ENCODE assay signal across 8 cellular contexts in genomic region chr10:102710604-102711003, GRCh38. TPM values are rescaled to one million over a fixed set of nuclear protein-coding genes. Genes with fewer than 3 reads are reported as not detected.
DNase-seq lines count a peak whose midpoint lies in the region; ATAC-seq, FAIRE-seq and TF ChIP-seq lines count a peak whose summit lies in the region.
"Had no signal": no experiment of that assay in that cellular context is flagged by ENCODE, and none has a peak within 500 bp of the region (broad histone marks: within the 10 kb centered on the region; RNA-seq: fewer than 3 reads in every experiment).

No MANE protein-coding gene starts in this region.

- RAD21 ChIA-PET in GM12878 (lab: Charles Lee; ENCODE audit: unreplicated experiment), result interaction anchor here (0.9 to 9.6 kb wide), 11 partner anchors 9 to 208 kb away, joined by 3 to 140 read pairs (median 4); partner anchors contain the start of genes ACTR1A, TRIM8 and WBP1L

- H3K27me3 ChIP-seq in GM12878 (replicated peaks in 1 of 2; ENCODE audit: control insufficient read depth in 2 of 2, insufficient read depth in 2 of 2, low read length in 1 of 2), result no peaks in the 10 kb centered on the region
- H3K27me3 ChIP-seq in neural progenitor cell, result no peaks in the 10 kb centered on the region
- H3K27me3 ChIP-seq in gastroesophageal sphincter, result no peaks in the 10 kb centered on the region

- POLR2A ChIA-PET in GM12878 (lab: Charles Lee), result interaction anchor here (0.6 to 5.8 kb wide), 9 partner anchors 9 to 97 kb away, joined by 3 to 73 read pairs (median 19); partner anchors contain the start of gene WBP1L

- peaks cover 12% of the 10 kb centered on the region for H3K4me1 ChIP-seq in GM12878 (ENCODE audit: control insufficient read depth, insufficient read depth, low read length)
- H3K4me1 ChIP-seq in neural progenitor cell, result peaks cover 26% of the 10 kb centered on the region
- peaks cover 0 to 42% (median 6%) of the 10 kb centered on the region in 3 donors for H3K4me1 ChIP-seq in gastroesophageal sphincter

- no peaks in the 10 kb centered on the region for H4K20me1 ChIP-seq in GM12878 (ENCODE audit: control insufficient read depth, insufficient read depth)
- peaks cover 35% of the 10 kb centered on the region for H4K20me1 ChIP-seq in neural progenitor cell (ENCODE audit: low read depth)

- WGBS in GM12878 (ENCODE audit: insufficient coverage, insufficient replicate concordance, low lambda C conversion rate, missing lambda C conversion rate), result 3% methylated on average over 4 of the region's 4 CpGs
- WGBS in gastroesophageal sphincter (ENCODE audit: low coverage in 1 of 2), 2 donors, result 28% methylated on average over 4 of the region's 4 CpGs

- H3K36me3 ChIP-seq in KOPT-K1 (ENCODE audit: insufficient read depth, low read length) (no peaks in the 10 kb centered on the region), GM12878 (ENCODE audit: control insufficient read depth in 2 of 2, insufficient read depth in 2 of 2, low read length in 1 of 2) (no peaks in the 10 kb centered on the region), neural progenitor cell (no peaks in the 10 kb centered on the region), gastroesophageal sphincter (no peaks in the 10 kb centered on the region)

- TF ChIP-seq RAD21 in GM12878 (IDR thresholded peaks at IDR 0.05; ENCODE audit: insufficient read depth, low read depth, low read length), result no peak

- peak; percentile 0; the same call in 1 of the 3 replicates for ATAC-seq in GM12878
- no peak for ATAC-seq in gastroesophageal sphincter
- ATAC-seq in HG02763 (IDR thresholded peaks at IDR 0.05; ENCODE audit: unreplicated experiment), result no peak

- BruUV-seq in GM12878 (replicated peaks; lab: Mats Ljungman, UMichigan), result no TSS peak

- H3K4me3 ChIP-seq in GM12878, result peak overlapping the region; percentile 55; the same call in 1 of the 2 replicates
- H3K4me3 ChIP-seq in neural progenitor cell, result no peak overlapping the region
- no peak overlapping the region for H3K4me3 ChIP-seq in gastroesophageal sphincter

- H3K4me3 Mint-ChIP-seq in neural progenitor cell, result peak overlapping the region; percentile 3
- H3K4me3 Mint-ChIP-seq: nephron progenitor cell had no signal

- H3K4me2 ChIP-seq in GM12878 (ENCODE audit: control insufficient read depth, insufficient read depth) (peak overlapping the region; percentile 51), neural progenitor cell (no peak overlapping the region)

- H3K27ac ChIP-seq in KOPT-K1 (ENCODE audit: low read depth, low read length, poor library complexity, severe bottlenecking), result peak overlapping the region; percentile 6
- peak overlapping the region; percentile 88 for H3K27ac ChIP-seq in GM12878 (ENCODE audit: control insufficient read depth, insufficient read depth)
- no peak overlapping the region for H3K27ac ChIP-seq in neural progenitor cell
- no peak overlapping the region for H3K27ac ChIP-seq in gastroesophageal sphincter

- TF ChIP-seq CTCF in GM12878 (IDR thresholded peaks at IDR 0.05 in 2 of 3, conservative IDR thresholded peaks at IDR 0.05 in 1 of 3; ENCODE audit: control insufficient read depth in 2 of 3, extremely low read depth in 1 of 3, insufficient read depth in 1 of 3, low read depth in 3 of 3, low read length in 3 of 3) (no peak), neural progenitor cell (IDR thresholded peaks at IDR 0.05) (no peak), gastroesophageal sphincter (IDR thresholded peaks at IDR 0.05) (peak in 1 of 4 experiments; percentile 12)

- peak; percentile 65 for FAIRE-seq in GM12878 (lab: Jason Lieb, UNC)

- H3K9me3 Mint-ChIP-seq in neural progenitor cell, result no peaks in the 10 kb centered on the region
- H3K9me3 Mint-ChIP-seq: nephron progenitor cell had no signal

- H3K27ac Mint-ChIP-seq in neural progenitor cell, result peak overlapping the region; percentile 57
- H3K27ac Mint-ChIP-seq: nephron progenitor cell had no signal

- SMC1A ChIA-PET in GM12878 (lab: Charles Lee; ENCODE audit: uncharacterized antibody, unreplicated experiment), result interaction anchor here (0.6 to 9.5 kb wide), 12 partner anchors 9 to 191 kb away, joined by 3 to 140 read pairs (median 6); partner anchors contain the start of genes TRIM8 and WBP1L

- H3K79me2 ChIP-seq in GM12878 (ENCODE audit: control insufficient read depth, insufficient read depth, low read length) (peaks cover 63% of the 10 kb centered on the region), neural progenitor cell (ENCODE audit: low read depth) (peaks cover 91% of the 10 kb centered on the region)

- in situ Hi-C loops in GM12878 (cut with MboI), result no loop called here

- H3K36me3 Mint-ChIP-seq in neural progenitor cell, result no peaks in the 10 kb centered on the region

- intact Hi-C loops in GM12878 (cut with micrococcal nuclease; ENCODE audit: unreplicated experiment), result loop anchor here (5.0 to 10.0 kb wide), 2 partner anchors 206 to 278 kb away; partner anchors contain the start of genes ACTR1A, CUEDC2 and SUFU

- CTCF ChIA-PET in GM12878 (lab: Yijun Ruan, JAX), result interaction anchor here (0.5 to 8.5 kb wide), 14 partner anchors 9 to 1202 kb away, joined by 3 to 114 read pairs (median 4); partner anchors contain the start of gene CNNM2

- no peak for TF ChIP-seq EP300 in GM12878 (IDR thresholded peaks at IDR 0.05; ENCODE audit: borderline replicate concordance in 1 of 2, control insufficient read depth in 1 of 2, low read depth in 2 of 2, low read length in 2 of 2)
- no peak for TF ChIP-seq EP300 in gastroesophageal sphincter (IDR thresholded peaks at IDR 0.05)

- H3F3A ChIP-seq in neural progenitor cell (ENCODE audit: low read depth), result peaks cover 19% of the 10 kb centered on the region

- peak overlapping the region; percentile 53 for H3K9ac ChIP-seq in GM12878 (ENCODE audit: control insufficient read depth, insufficient read depth, low read length)
- H3K9ac ChIP-seq in neural progenitor cell, result no peak overlapping the region

- H3K4me1 Mint-ChIP-seq in neural progenitor cell, result peaks cover 37% of the 10 kb centered on the region

- no peaks in the 10 kb centered on the region for H3K9me3 ChIP-seq in KOPT-K1 (ENCODE audit: insufficient read depth, low read length, poor library complexity, severe bottlenecking)
- no peaks in the 10 kb centered on the region for H3K9me3 ChIP-seq in GM12878 (replicated peaks; ENCODE audit: control insufficient read depth, insufficient read depth, low read length)
- H3K9me3 ChIP-seq in neural progenitor cell (ENCODE audit: low read depth), result no peaks in the 10 kb centered on the region
- H3K9me3 ChIP-seq in gastroesophageal sphincter, result no peaks in the 10 kb centered on the region

- no peaks in the 10 kb centered on the region for H3K27me3 Mint-ChIP-seq in neural progenitor cell (ENCODE audit: insufficient read depth, low read depth)

- H2AFZ ChIP-seq in GM12878 (ENCODE audit: control insufficient read depth, low read depth, low read length) (peak overlapping the region; percentile 63), neural progenitor cell (replicated peaks) (no peak overlapping the region)

- DNase-seq in EH (ENCODE audit: low read depth) (peak; percentile 88), GM12878 (ENCODE audit: low read depth, low spot score) (no peak), neural progenitor cell (ENCODE audit: low spot score) (no peak), HuH-7.5 (ENCODE audit: low spot score) (no peak)
- DNase-seq: nephron progenitor cell had no signal

- TF ChIP-seq POLR2A in GM12878 (IDR thresholded peaks at IDR 0.05; ENCODE audit: low read depth, low read length) (no peak), gastroesophageal sphincter (IDR thresholded peaks at IDR 0.05) (no peak)

RNA-seq across cellular contexts. Expression of gene ARL3, which starts 3.6 kb away (rescaled TPM):
- 4.6 and 5.9 TPM in 2 replicates for total RNA-seq in GM12878 (2013; cell fraction: nucleolus; rRNA removed)
- total RNA-seq in GM12878 (2014; rRNA removed) (4.9 and 6.2 TPM in 2 replicates), GM12878 (2014; rRNA removed; fragmentation: Illumina TruSeq; extraction: Trizol) (6.6 and 7.2 TPM in 2 replicates), GM12878 (2021) (7.7 TPM in 2 replicates), neural progenitor cell (ENCODE audit: low replicate concordance) (20.8 and 29.7 TPM in 2 replicates), gastroesophageal sphincter (1 to 10 TPM; 7.1 to 9.8 (median 9.1) TPM)
- polyA plus RNA-seq in GM12878 (2011; ENCODE audit: low read depth), result 7.7 TPM
- polyA plus RNA-seq in GM12878 (2011; rRNA removed) (11.3 and 14.0 TPM in 2 replicates), GM12878 (2014; fragmentation: Illumina TruSeq; extraction: Trizol) (10.6 and 13.7 TPM in 2 replicates), GM12878 (2014; fragmentation: Nextera tagmentation; extraction: Ambion mirVana) (10 to 100 TPM; 21.0 to 26.1 TPM), GM12878 (2014; rRNA removed) (8.5 and 9.7 TPM in 2 replicates), GM12878 (2016; fragmentation: Nextera tagmentation; extraction: Ambion mirVana) (10 to 100 TPM; 21.9 to 22.2 TPM)
- 5.5 and 5.8 TPM in 2 replicates for polyA plus RNA-seq in GM12878 (2011; cell fraction: cytosol; rRNA removed)
- polyA plus RNA-seq in GM12878 (2011; cell fraction: nucleus; rRNA removed), result 4.3 and 5.0 TPM in 2 replicates
- 8.5 and 8.9 TPM in 2 replicates for polyA plus RNA-seq in GM12878 (2012)
- polyA minus RNA-seq in GM12878 (2011; rRNA and poly(A)+ RNA removed), result 4.1 and 5.1 TPM in 2 replicates
- 1.9 and 2.3 TPM in 2 replicates for polyA minus RNA-seq in GM12878 (2011; cell fraction: cytosol; rRNA and poly(A)+ RNA removed)
- polyA minus RNA-seq in GM12878 (2011; cell fraction: nucleus; rRNA and poly(A)+ RNA removed), result 1.5 and 3.3 TPM in 2 replicates

RNA-seq across cellular contexts. Expression of gene SFXN2, which starts 3.8 kb away (rescaled TPM):
- 38.8 and 43.9 TPM in 2 replicates for total RNA-seq in GM12878 (2013; cell fraction: nucleolus; rRNA removed)
- total RNA-seq in GM12878 (2014; rRNA removed) (11.9 and 13.8 TPM in 2 replicates), GM12878 (2014; rRNA removed; fragmentation: Illumina TruSeq; extraction: Trizol) (14.9 and 17.5 TPM in 2 replicates), GM12878 (2021) (16.8 and 22.1 TPM in 2 replicates), neural progenitor cell (ENCODE audit: low replicate concordance) (6.4 and 15.5 TPM in 2 replicates), gastroesophageal sphincter (1 to 10 TPM in 2 of 4 donors, under 1 TPM in 2; 0.45 to 3.2 (median 1.2) TPM)
- 7.3 TPM for polyA plus RNA-seq in GM12878 (2011; ENCODE audit: low read depth)
- polyA plus RNA-seq in GM12878 (2011; rRNA removed) (16.3 and 21.6 TPM in 2 replicates), GM12878 (2014; fragmentation: Illumina TruSeq; extraction: Trizol) (16.1 and 19.5 TPM in 2 replicates), GM12878 (2014; fragmentation: Nextera tagmentation; extraction: Ambion mirVana) (1 to 10 TPM; 8.8 to 9.6 TPM), GM12878 (2014; rRNA removed) (17.2 and 22.5 TPM in 2 replicates), GM12878 (2016; fragmentation: Nextera tagmentation; extraction: Ambion mirVana) (10 to 100 TPM; 19.9 to 20.5 TPM)
- 23.8 and 25.9 TPM in 2 replicates for polyA plus RNA-seq in GM12878 (2011; cell fraction: cytosol; rRNA removed)
- 33.6 and 41.0 TPM in 2 replicates for polyA plus RNA-seq in GM12878 (2011; cell fraction: nucleus; rRNA removed)
- 7.6 and 8.9 TPM in 2 replicates for polyA plus RNA-seq in GM12878 (2012)
- polyA minus RNA-seq in GM12878 (2011; rRNA and poly(A)+ RNA removed), result 25.4 and 31.7 TPM in 2 replicates
- polyA minus RNA-seq in GM12878 (2011; cell fraction: cytosol; rRNA and poly(A)+ RNA removed), result 8.3 and 11.5 TPM in 2 replicates
- 20.9 and 40.1 TPM in 2 replicates for polyA minus RNA-seq in GM12878 (2011; cell fraction: nucleus; rRNA and poly(A)+ RNA removed)

RNA-seq across cellular contexts. Expression of gene WBP1L, which starts 33.1 kb away (rescaled TPM):
- total RNA-seq in GM12878 (2013; cell fraction: nucleolus; rRNA removed), result 15.7 and 16.8 TPM in 2 replicates
- total RNA-seq in GM12878 (2014; rRNA removed) (12.7 and 18.8 TPM in 2 replicates), GM12878 (2014; rRNA removed; fragmentation: Illumina TruSeq; extraction: Trizol) (10.3 and 10.5 TPM in 2 replicates), GM12878 (2021) (16.9 and 19.8 TPM in 2 replicates), neural progenitor cell (ENCODE audit: low replicate concordance) (21.1 and 29.3 TPM in 2 replicates), gastroesophageal sphincter (100 to 1,000 TPM; 125 to 142 (median 132) TPM)
- polyA plus RNA-seq in GM12878 (2011; ENCODE audit: low read depth), result 7.8 TPM
- polyA plus RNA-seq in GM12878 (2011; rRNA removed) (11.3 and 13.9 TPM in 2 replicates), GM12878 (2014; fragmentation: Illumina TruSeq; extraction: Trizol) (10.0 and 14.5 TPM in 2 replicates), GM12878 (2014; fragmentation: Nextera tagmentation; extraction: Ambion mirVana) (10 to 100 TPM in 1 of 2 experiments, 1 to 10 TPM in 1; 3.7 to 10.7 TPM), GM12878 (2014; rRNA removed) (16.6 and 17.4 TPM in 2 replicates), GM12878 (2016; fragmentation: Nextera tagmentation; extraction: Ambion mirVana) (1 to 10 TPM; 9.3 to 9.4 TPM)
- 22.6 and 24.9 TPM in 2 replicates for polyA plus RNA-seq in GM12878 (2011; cell fraction: cytosol; rRNA removed)
- 10.3 and 11.4 TPM in 2 replicates for polyA plus RNA-seq in GM12878 (2011; cell fraction: nucleus; rRNA removed)
- 13.5 and 15.6 TPM in 2 replicates for polyA plus RNA-seq in GM12878 (2012)
- 24.7 and 41.3 TPM in 2 replicates for polyA minus RNA-seq in GM12878 (2011; rRNA and poly(A)+ RNA removed)
- 10.1 and 12.2 TPM in 2 replicates for polyA minus RNA-seq in GM12878 (2011; cell fraction: cytosol; rRNA and poly(A)+ RNA removed)
- 4.2 and 7.3 TPM in 2 replicates for polyA minus RNA-seq in GM12878 (2011; cell fraction: nucleus; rRNA and poly(A)+ RNA removed)

Comparison
In these comparisons a context has a peak if more than half of its experiments do, and no peak if none do; other contexts are left out.
1. H3K27ac ChIP-seq: peak in KOPT-K1 (single experiment) and GM12878 (single experiment); none in neural progenitor cell (single experiment) and gastroesophageal sphincter (0 of 4).